In the genomic region with DNA sequence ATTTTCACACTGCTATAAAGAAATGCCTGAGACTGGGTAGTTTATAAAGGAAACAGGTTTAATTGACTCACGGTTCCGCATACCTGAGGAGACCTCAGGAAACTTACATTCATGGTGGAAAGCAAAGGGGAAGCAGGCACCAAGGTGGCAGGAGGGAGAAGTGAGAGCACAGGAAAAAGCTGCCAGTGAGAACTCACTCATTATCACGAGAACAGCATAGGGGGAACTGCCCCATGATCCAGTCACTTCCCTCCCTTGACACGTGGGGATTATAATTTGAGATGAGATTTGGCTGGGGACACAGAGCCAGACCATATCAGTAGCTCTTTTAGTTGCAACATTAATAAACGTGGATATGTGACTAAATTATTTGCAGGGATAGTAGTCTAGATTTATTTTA, we compare ENCODE assay signal across 24 cellular contexts. TPM values are rescaled to one million over a fixed set of nuclear protein-coding genes. Genes with fewer than 3 reads are reported as not detected.
DNase-seq lines count a peak whose midpoint lies in the region; ATAC-seq and TF ChIP-seq lines count a peak whose summit lies in the region.
"Had no signal": no experiment of that assay in that cellular context is flagged by ENCODE, and none has a peak within 500 bp of the region (broad histone marks: within the 10 kb centered on the region; RNA-seq: fewer than 3 reads in every experiment).

No MANE protein-coding gene starts in this region.

- no peaks in the 10 kb centered on the region for H3K36me3 ChIP-seq in breast epithelium
- peaks cover under 1% of the 10 kb centered on the region for H3K36me3 ChIP-seq in brain microvascular endothelial cell (replicated peaks)
- H3K36me3 ChIP-seq: ovary had no signal

- H3K9me3 Mint-ChIP-seq in MCF 10A (ENCODE audit: unreplicated experiment): no peaks in the 10 kb centered on the region
- H3K9me3 Mint-ChIP-seq in stimulated activated effector memory CD8-positive, alpha-beta T cell treated with anti-CD3 and anti-CD28 coated beads, Interleukin-12 subunit alpha, Interleukin-12 subunit beta, amount 100 ng/mL, for 72 hours: no peaks in the 10 kb centered on the region
- H3K9me3 Mint-ChIP-seq: brain had no signal

- CTCF ChIA-PET in MCF 10A (lab: Yijun Ruan, JAX): interaction anchor here (0.6 to 3.9 kb wide), 10 partner anchors 10 to 163 kb away, joined by 3 to 18 read pairs (median 3); no protein-coding TSS in a partner anchor

- H3K27ac Mint-ChIP-seq in MCF 10A (ENCODE audit: low read depth, unreplicated experiment): peak overlapping the region; percentile 80
- H3K27ac Mint-ChIP-seq in stimulated activated effector memory CD8-positive, alpha-beta T cell treated with anti-CD3 and anti-CD28 coated beads, Interleukin-12 subunit alpha, Interleukin-12 subunit beta, amount 100 ng/mL, for 72 hours: peak overlapping the region; percentile 52

- no TSS peak for BruUV-seq in MCF 10A (replicated peaks; lab: Mats Ljungman, UMichigan)

- no peak for TF ChIP-seq POLR2A in breast epithelium (IDR thresholded peaks at IDR 0.05)

- H3K27ac ChIP-seq in breast epithelium: no peak overlapping the region
- peak overlapping the region; percentile 8 for H3K27ac ChIP-seq in brain microvascular endothelial cell
- H3K27ac ChIP-seq: dorsolateral prefrontal cortex, ovary, testis had no signal

- in situ Hi-C loops in brain microvascular endothelial cell (cut with HindIII; ENCODE audit: low pct_ligation_motif_present, low sequenced_read_pairs): no loop called here

- peaks cover 47% of the 10 kb centered on the region for H3K4me1 Mint-ChIP-seq in MCF 10A (ENCODE audit: insufficient read depth, unreplicated experiment)
- peaks cover 20% of the 10 kb centered on the region for H3K4me1 Mint-ChIP-seq in stimulated activated effector memory CD8-positive, alpha-beta T cell treated with anti-CD3 and anti-CD28 coated beads, Interleukin-12 subunit alpha, Interleukin-12 subunit beta, amount 100 ng/mL, for 72 hours

- H3K4me3 ChIP-seq in breast epithelium: no peak overlapping the region
- H3K4me3 ChIP-seq in brain microvascular endothelial cell (ENCODE audit: low read depth, low read length): no peak overlapping the region
- H3K4me3 ChIP-seq: dorsolateral prefrontal cortex, esophagus muscularis mucosa, ovary, testis had no signal

- ATAC-seq in stimulated activated effector memory CD8-positive, alpha-beta T cell treated with anti-CD3 and anti-CD28 coated beads, Interleukin-12 subunit alpha, Interleukin-12 subunit beta, amount 100 ng/mL, for 72 hours: no peak
- ATAC-seq: left ventricle myocardium superior had no signal

- no peak for TF ChIP-seq CTCF in MCF 10A (IDR thresholded peaks at IDR 0.05; ENCODE audit: unreplicated experiment)
- no peak for TF ChIP-seq CTCF in breast epithelium (IDR thresholded peaks at IDR 0.05)
- TF ChIP-seq CTCF in brain microvascular endothelial cell (IDR thresholded peaks at IDR 0.05; ENCODE audit: low read depth, low read length, missing control alignments): no peak

- H3K9me3 ChIP-seq in breast epithelium: no peaks in the 10 kb centered on the region
- H3K9me3 ChIP-seq: esophagus muscularis mucosa, ovary, testis had no signal

- POLR2A ChIA-PET in MCF 10A (lab: Yijun Ruan, JAX): interaction anchor here (0.8 to 7.4 kb wide), 14 partner anchors 10 to 136 kb away, joined by 3 to 153 read pairs (median 4); a partner anchor contains a TSS

- H3K4me1 ChIP-seq in breast epithelium: no peaks in the 10 kb centered on the region

- H3K27me3 ChIP-seq in breast epithelium (no peaks in the 10 kb centered on the region), brain microvascular endothelial cell (replicated peaks) (no peaks in the 10 kb centered on the region)
- H3K27me3 ChIP-seq: dorsolateral prefrontal cortex, esophagus muscularis mucosa, ovary, testis had no signal

- intact Hi-C loops in MCF 10A (cut with micrococcal nuclease): loop anchor here (5.0 kb wide), 1 partner anchor 37 kb away; no protein-coding TSS in a partner anchor
- intact Hi-C loops in breast epithelium (cut with DNase I; ENCODE audit: low total_unique reads): no loop called here

- H3K4me3 Mint-ChIP-seq in MCF 10A (ENCODE audit: unreplicated experiment): no peak overlapping the region
- no peak overlapping the region for H3K4me3 Mint-ChIP-seq in stimulated activated effector memory CD8-positive, alpha-beta T cell treated with anti-CD3 and anti-CD28 coated beads, Interleukin-12 subunit alpha, Interleukin-12 subunit beta, amount 100 ng/mL, for 72 hours
- H3K4me3 Mint-ChIP-seq: brain had no signal

- H3K36me3 Mint-ChIP-seq in MCF 10A (ENCODE audit: insufficient read depth, unreplicated experiment): peaks cover 18% of the 10 kb centered on the region
- peaks cover 29% of the 10 kb centered on the region for H3K36me3 Mint-ChIP-seq in stimulated activated effector memory CD8-positive, alpha-beta T cell treated with anti-CD3 and anti-CD28 coated beads, Interleukin-12 subunit alpha, Interleukin-12 subunit beta, amount 100 ng/mL, for 72 hours

- DNase-seq in MCF 10A (ENCODE audit: unreplicated experiment) (no peak), breast epithelium (ENCODE audit: low spot score in 2 of 2) (no peak), MV-4-11 (lab: John Stamatoyannopoulos, UW) (peak; percentile 54), brain microvascular endothelial cell (no peak), retina (no peak), NK-92 (lab: John Stamatoyannopoulos, UW; ENCODE audit: unreplicated experiment) (no peak), NCI-H2107 (lab: John Stamatoyannopoulos, UW) (no peak)
- DNase-seq in stimulated activated effector memory CD8-positive, alpha-beta T cell treated with anti-CD3 and anti-CD28 coated beads, Interleukin-12 subunit alpha, Interleukin-12 subunit beta, amount 100 ng/mL, for 72 hours (ENCODE audit: low spot score in 2 of 2): no peak
- DNase-seq: activated CD4-positive, alpha-beta T cell treated with anti-CD3 and anti-CD28 coated beads for 48 hours; activated naive CD4-positive, alpha-beta T cell treated with Interleukin-2 at 50 U/mL for 16 hours; dorsolateral prefrontal cortex; Karpas-422; left ventricle myocardium superior; NCI-H1436 treated with DMSO at 0.1 percent for 48 hours; NK-92 treated with Interleukin-12 subunit alpha and Interleukin-12 subunit beta, amount 100 ng/mL, for 24 hours; ovary; SHP77; stimulated activated CD4-positive, alpha-beta T cell treated with anti-CD3 and anti-CD28 coated beads, Interleukin-4, amount 100 ng/mL, for 1 hour; T-helper 9 cell; testis had no signal

- no peaks in the 10 kb centered on the region for H3K27me3 Mint-ChIP-seq in MCF 10A (ENCODE audit: insufficient read depth, unreplicated experiment)
- H3K27me3 Mint-ChIP-seq: brain had no signal

RNA-seq across cellular contexts. Expression of a gene that starts 4.3 kb away (rescaled TPM):
- total RNA-seq in MCF 10A (2022) (0.54 and 0.79 TPM in 2 replicates), breast epithelium (under 1 TPM in 1 of 3 donors, not detected in 2; 0.33 TPM)
- total RNA-seq: esophagus muscularis mucosa, glomerular endothelial cell, H4, left ventricle myocardium superior, ovary, testis had no signal
